8 cellular contexts compared by ENCODE assay signal in genomic region chrX:48003758-48004457, GRCh38. TPM values are rescaled to one million over a fixed set of nuclear protein-coding genes. Genes with fewer than 3 reads are reported as not detected.
DNase-seq lines count a peak whose midpoint lies in the region; ATAC-seq, FAIRE-seq and TF ChIP-seq lines count a peak whose summit lies in the region.

TSS of gene ZNF182 (minus strand) at chrX:48003989. CDS start at chrX:48002609, 1,380 bp downstream.

- 0 to 47% (median 8%) methylated on average over 29 to 34 of the region's 34 CpGs for WGBS in small intestine, 3 donors

- CTCF ChIA-PET in AG04449 (lab: Yijun Ruan, JAX) = no interaction called here

- H3K4me1 ChIP-seq in small intestine (ENCODE audit: control insufficient read depth in 2 of 2, insufficient read depth in 1 of 2, low read depth in 1 of 2, low read length in 1 of 2) = no peaks in the 10 kb centered on the region

- DNase-seq in AG04449 (ENCODE audit: low read depth, low spot score) (peak; percentile 14), NCI-H2227 (lab: John Stamatoyannopoulos, UW; ENCODE audit: unreplicated experiment) (peak; percentile 99), bronchial epithelial cell (ENCODE audit: low read depth) (peak; percentile 72), iPS-NIHi7 (ENCODE audit: extremely low spot score) (peak; percentile 94), small intestine (peak; percentile 87)

- no peak for TF ChIP-seq CTCF in AG04449 (IDR thresholded peaks at IDR 0.05; ENCODE audit: insufficient read depth, low read length, missing control alignments)
- TF ChIP-seq CTCF in WI38 (IDR thresholded peaks at IDR 0.05; ENCODE audit: low read depth, low read length) = no peak
- TF ChIP-seq CTCF in bronchial epithelial cell (IDR thresholded peaks at IDR 0.05; ENCODE audit: insufficient read depth, low read length, severe bottlenecking) = no peak

- FAIRE-seq in bronchial epithelial cell (lab: Jason Lieb, UNC) (no peak), small intestine (lab: Jason Lieb, UNC) (no peak)

- POLR2A ChIA-PET in AG04449 (lab: Yijun Ruan, JAX) = no interaction called here

- peak within 1 kb of the TSS; percentile 12 to 95 for H3K27ac ChIP-seq in small intestine (ENCODE audit: low read depth in 1 of 2, low read length in 1 of 2)

- ATAC-seq in GM18873 (IDR thresholded peaks at IDR 0.05; ENCODE audit: low FRiP score, unreplicated experiment) (peak; percentile 82), HG03108 (IDR thresholded peaks at IDR 0.05; ENCODE audit: unreplicated experiment) (peak; percentile 95)

- H3K27me3 ChIP-seq in bronchial epithelial cell (ENCODE audit: control insufficient read depth, insufficient read depth, low read length) = no peaks in the 10 kb centered on the region
- H3K27me3 ChIP-seq in small intestine (ENCODE audit: control insufficient read depth in 2 of 2, insufficient read depth in 2 of 2, low read length in 2 of 2) = no peaks in the 10 kb centered on the region

- no peaks in the 10 kb centered on the region for H3K36me3 ChIP-seq in bronchial epithelial cell (ENCODE audit: control insufficient read depth, insufficient read depth, low read length)
- no peaks in the 10 kb centered on the region for H3K36me3 ChIP-seq in small intestine (ENCODE audit: control insufficient read depth in 2 of 2, insufficient read depth in 2 of 2, low read length in 2 of 2)

- no peaks in the 10 kb centered on the region for H3K9me3 ChIP-seq in small intestine (ENCODE audit: control insufficient read depth, low read depth)

- H3K4me3 ChIP-seq in AG04449 (ENCODE audit: low read depth, low read length) = peak within 1 kb of the TSS; percentile 68
- peak within 1 kb of the TSS; percentile 72 for H3K4me3 ChIP-seq in WI38 (ENCODE audit: low read depth, low read length)
- H3K4me3 ChIP-seq in bronchial epithelial cell (ENCODE audit: low read depth, low read length) = peak within 1 kb of the TSS; percentile 48
- H3K4me3 ChIP-seq in small intestine (ENCODE audit: low read depth in 1 of 2, low read length in 2 of 2) = peak within 1 kb of the TSS; percentile 40 to 41

RNA-seq across cellular contexts. Expression of gene ZNF182, which starts in this region (rescaled TPM):
- total RNA-seq in bronchial epithelial cell = 3.4 and 3.5 TPM in 2 replicates
- polyA plus RNA-seq in small intestine = 1 to 10 TPM; 1.9 to 2.4 (median 2.0) TPM

Comparison
In these comparisons a context has a peak if more than half of its experiments do, and no peak if none do; other contexts are left out.
1. Peak in every context shown above with its lines: DNase-seq, ATAC-seq, H3K4me3 ChIP-seq and H3K27ac ChIP-seq.
2. DNase-seq: peak in every context shown above with its lines; median percentile 99 in NCI-H2227; 94 in iPS-NIHi7; 87 in small intestine; 72 in bronchial epithelial cell; 14 in AG04449.